Comparison of ENCODE assay signal across 1 cellular context in genomic region chr4:82705169-82705568, GRCh38.
TF ChIP-seq lines count a peak whose summit lies in the region.

No MANE protein-coding gene starts in this region.

TF ChIP-seq in GM23338, 12 proteins besides CTCF, POLR2A, EP300 and RAD21 (continued from another document):
- TF ChIP-seq NANOG (IDR thresholded peaks at IDR 0.05; ENCODE audit: borderline replicate concordance) (no peak), JUNB (IDR thresholded peaks at IDR 0.05; ENCODE audit: unreplicated experiment) (no peak), EZH2 (IDR thresholded peaks at IDR 0.05; ENCODE audit: low read depth, unreplicated experiment) (no peak), CREB1 (CRISPR knock-in tag; IDR thresholded peaks at IDR 0.05; ENCODE audit: low read depth) (no peak)
